Comparison of ENCODE assay signal across 27 cellular contexts in genomic region chr1:150961756-150962155, GRCh38. TPM values are rescaled to one million over a fixed set of nuclear protein-coding genes. Genes with fewer than 3 reads are reported as not detected.
A peak's percentile ranks its signal among the peaks of the same experiment; 100 is the strongest.
DNase-seq lines count a peak whose midpoint lies in the region; ATAC-seq and TF ChIP-seq lines count a peak whose summit lies in the region.
"Had no signal": no experiment of that assay in that cellular context is flagged by ENCODE, and none has a peak within 500 bp of the region (broad histone marks: within the 10 kb centered on the region; RNA-seq: fewer than 3 reads in every experiment).

No MANE protein-coding gene starts in this region.

- POLR2A ChIA-PET in activated CD4-positive, alpha-beta memory T cell treated with anti-CD3 and anti-CD28 coated beads for 36 hours (lab: Charles Lee), result no interaction called here
- POLR2A ChIA-PET in activated CD4-positive, alpha-beta memory T cell treated with anti-CD3 and anti-CD28 coated beads, Interleukin-2, amount 10 ng/mL, durations not matched to agents 7 days and 5 days (lab: Charles Lee), result interaction anchor here (1.4 to 2.4 kb wide), 2 partner anchors 12 to 15 kb away, joined by 4 to 14 read pairs; partner anchors contain the start of gene CERS2
- POLR2A ChIA-PET in activated naive CD8-positive, alpha-beta T cell treated with anti-CD3 and anti-CD28 coated beads, Interleukin-2, amount 10 ng/mL, durations not matched to agents 7 days and 5 days (lab: Charles Lee), result no interaction called here

- no peak for TF ChIP-seq CTCF in liver (IDR thresholded peaks at IDR 0.05; ENCODE audit: low read depth, low read length, missing input control)

- H3K36me3 ChIP-seq in liver (ENCODE audit: control insufficient read depth in 4 of 4, insufficient read depth in 3 of 4, low read depth in 1 of 4, low read length in 3 of 4), result peaks cover 19 to 61% (median 56%) of the 10 kb centered on the region in 4 donors
- H3K36me3 ChIP-seq: ovary had no signal

- H3K9ac ChIP-seq in liver (ENCODE audit: low read depth in 1 of 2, low read length in 2 of 2), result no peak overlapping the region

- H3K4me3 Mint-ChIP-seq in activated CD4-positive, alpha-beta memory T cell treated with anti-CD3 and anti-CD28 coated beads for 36 hours, result no peak overlapping the region
- no peak overlapping the region for H3K4me3 Mint-ChIP-seq in activated CD4-positive, alpha-beta memory T cell treated with anti-CD3 and anti-CD28 coated beads, Interleukin-2, amount 10 ng/mL, durations not matched to agents 7 days and 5 days
- H3K4me3 Mint-ChIP-seq in activated naive CD8-positive, alpha-beta T cell treated with anti-CD3 and anti-CD28 coated beads, Interleukin-2, amount 10 ng/mL, durations not matched to agents 7 days and 5 days, result no peak overlapping the region
- H3K4me3 Mint-ChIP-seq: dendritic cell treated with granulocyte-macrophage colony-stimulating factor and Interleukin-4, amounts not matched to agents 40 ng/mL and 50 ng/mL, for 4 days; naive thymus-derived CD4-positive, alpha-beta T cell; T-helper 2 cell treated with Interferon-gamma antibody and Interleukin-4, amounts not matched to agents 5 μg/mL and 100 μg/mL, for 36 hours had no signal

- no peak overlapping the region for H3K4me3 ChIP-seq in liver (ENCODE audit: low read depth in 1 of 3, low read length in 3 of 3)
- H3K4me3 ChIP-seq: adrenal gland, ovary, upper lobe of left lung had no signal

- no peak for ATAC-seq in activated naive CD8-positive, alpha-beta T cell treated with anti-CD3 and anti-CD28 coated beads, Interleukin-2, amount 10 ng/mL, durations not matched to agents 7 days and 5 days (ENCODE audit: low read depth)
- ATAC-seq in GM19328 (IDR thresholded peaks at IDR 0.05; ENCODE audit: unreplicated experiment) (no peak), HG03025 (IDR thresholded peaks at IDR 0.05; ENCODE audit: low FRiP score, unreplicated experiment) (no peak)
- ATAC-seq: left colon; naive thymus-derived CD4-positive, alpha-beta T cell; SK-N-SH treated with all-trans-retinoic acid at 6 μM for 48 hours had no signal

- WGBS in liver, result 52% methylated on average over 4 of the region's 4 CpGs

- CTCF ChIA-PET in activated CD4-positive, alpha-beta memory T cell treated with anti-CD3 and anti-CD28 coated beads for 36 hours (lab: Charles Lee), result interaction anchor here (0.8 to 1.6 kb wide), 2 partner anchors 17 to 19 kb away, joined by 4 to 5 read pairs; no protein-coding TSS in a partner anchor
- CTCF ChIA-PET in activated CD4-positive, alpha-beta memory T cell treated with anti-CD3 and anti-CD28 coated beads, Interleukin-2, amount 10 ng/mL, durations not matched to agents 7 days and 5 days (lab: Charles Lee), result no interaction called here

- H3K9me3 Mint-ChIP-seq in activated CD4-positive, alpha-beta memory T cell treated with anti-CD3 and anti-CD28 coated beads for 36 hours, result no peaks in the 10 kb centered on the region
- H3K9me3 Mint-ChIP-seq in activated CD4-positive, alpha-beta memory T cell treated with anti-CD3 and anti-CD28 coated beads, Interleukin-2, amount 10 ng/mL, durations not matched to agents 7 days and 5 days, result no peaks in the 10 kb centered on the region
- H3K9me3 Mint-ChIP-seq in activated naive CD8-positive, alpha-beta T cell treated with anti-CD3 and anti-CD28 coated beads, Interleukin-2, amount 10 ng/mL, durations not matched to agents 7 days and 5 days, result no peaks in the 10 kb centered on the region
- H3K9me3 Mint-ChIP-seq: dendritic cell treated with granulocyte-macrophage colony-stimulating factor and Interleukin-4, amounts not matched to agents 40 ng/mL and 50 ng/mL, for 4 days; naive thymus-derived CD4-positive, alpha-beta T cell; T-helper 2 cell treated with Interferon-gamma antibody and Interleukin-4, amounts not matched to agents 5 μg/mL and 100 μg/mL, for 36 hours had no signal

- H3K27ac ChIP-seq in liver (ENCODE audit: low read depth in 1 of 2, low read length in 2 of 2), result no peak overlapping the region
- H3K27ac ChIP-seq: ovary, upper lobe of left lung, VCaP had no signal

- H3K4me1 Mint-ChIP-seq in activated CD4-positive, alpha-beta memory T cell treated with anti-CD3 and anti-CD28 coated beads for 36 hours (ENCODE audit: low read depth), result peaks cover 20% of the 10 kb centered on the region
- peaks cover 6% of the 10 kb centered on the region for H3K4me1 Mint-ChIP-seq in activated CD4-positive, alpha-beta memory T cell treated with anti-CD3 and anti-CD28 coated beads, Interleukin-2, amount 10 ng/mL, durations not matched to agents 7 days and 5 days
- H3K4me1 Mint-ChIP-seq in activated naive CD8-positive, alpha-beta T cell treated with anti-CD3 and anti-CD28 coated beads, Interleukin-2, amount 10 ng/mL, durations not matched to agents 7 days and 5 days, result peaks cover 4% of the 10 kb centered on the region

- H3K27me3 Mint-ChIP-seq in activated CD4-positive, alpha-beta memory T cell treated with anti-CD3 and anti-CD28 coated beads for 36 hours, result no peaks in the 10 kb centered on the region
- no peaks in the 10 kb centered on the region for H3K27me3 Mint-ChIP-seq in activated CD4-positive, alpha-beta memory T cell treated with anti-CD3 and anti-CD28 coated beads, Interleukin-2, amount 10 ng/mL, durations not matched to agents 7 days and 5 days
- H3K27me3 Mint-ChIP-seq in activated naive CD8-positive, alpha-beta T cell treated with anti-CD3 and anti-CD28 coated beads, Interleukin-2, amount 10 ng/mL, durations not matched to agents 7 days and 5 days, result no peaks in the 10 kb centered on the region
- H3K27me3 Mint-ChIP-seq: dendritic cell treated with granulocyte-macrophage colony-stimulating factor and Interleukin-4, amounts not matched to agents 40 ng/mL and 50 ng/mL, for 4 days; naive thymus-derived CD4-positive, alpha-beta T cell had no signal

- TF ChIP-seq RAD21 in liver (IDR thresholded peaks at IDR 0.05), result no peak

- no peaks in the 10 kb centered on the region for H3K27me3 ChIP-seq in liver (ENCODE audit: control insufficient read depth in 4 of 4, insufficient read depth in 4 of 4, low read length in 3 of 4)
- H3K27me3 ChIP-seq: adrenal gland, BE2C, ovary, upper lobe of left lung had no signal

- no peaks in the 10 kb centered on the region for H3K9me3 ChIP-seq in liver (ENCODE audit: control insufficient read depth in 4 of 4, low read length in 3 of 4)
- H3K9me3 ChIP-seq: adrenal gland, BE2C, ovary, upper lobe of left lung had no signal

- intact Hi-C loops in activated CD4-positive, alpha-beta memory T cell treated with anti-CD3 and anti-CD28 coated beads for 36 hours (cut with micrococcal nuclease), result no loop called here

- H3K27ac Mint-ChIP-seq in activated CD4-positive, alpha-beta memory T cell treated with anti-CD3 and anti-CD28 coated beads for 36 hours, result peak overlapping the region; percentile 79
- no peak overlapping the region for H3K27ac Mint-ChIP-seq in activated CD4-positive, alpha-beta memory T cell treated with anti-CD3 and anti-CD28 coated beads, Interleukin-2, amount 10 ng/mL, durations not matched to agents 7 days and 5 days
- H3K27ac Mint-ChIP-seq in activated naive CD8-positive, alpha-beta T cell treated with anti-CD3 and anti-CD28 coated beads, Interleukin-2, amount 10 ng/mL, durations not matched to agents 7 days and 5 days, result peak overlapping the region; percentile 35
- H3K27ac Mint-ChIP-seq: T-helper 2 cell treated with Interferon-gamma antibody and Interleukin-4, amounts not matched to agents 5 μg/mL and 100 μg/mL, for 36 hours had no signal

- H3K36me3 Mint-ChIP-seq in activated CD4-positive, alpha-beta memory T cell treated with anti-CD3 and anti-CD28 coated beads for 36 hours, result peaks cover 55% of the 10 kb centered on the region
- peaks cover 71% of the 10 kb centered on the region for H3K36me3 Mint-ChIP-seq in activated CD4-positive, alpha-beta memory T cell treated with anti-CD3 and anti-CD28 coated beads, Interleukin-2, amount 10 ng/mL, durations not matched to agents 7 days and 5 days (ENCODE audit: low read depth)
- peaks cover 54% of the 10 kb centered on the region for H3K36me3 Mint-ChIP-seq in activated naive CD8-positive, alpha-beta T cell treated with anti-CD3 and anti-CD28 coated beads, Interleukin-2, amount 10 ng/mL, durations not matched to agents 7 days and 5 days

- no peak for DNase-seq in activated CD4-positive, alpha-beta memory T cell treated with anti-CD3 and anti-CD28 coated beads for 36 hours
- DNase-seq in activated CD4-positive, alpha-beta memory T cell treated with anti-CD3 and anti-CD28 coated beads, Interleukin-2, amount 10 ng/mL, durations not matched to agents 7 days and 5 days, result no peak
- DNase-seq in ELF-1 (ENCODE audit: low read depth, low spot score) (peak; percentile 31), NCI-H345 treated with DMSO at 0.1 percent for 48 hours (lab: John Stamatoyannopoulos, UW; ENCODE audit: unreplicated experiment) (no peak)
- no peak for DNase-seq in activated naive CD8-positive, alpha-beta T cell treated with anti-CD3 and anti-CD28 coated beads, Interleukin-2, amount 10 ng/mL, durations not matched to agents 7 days and 5 days
- DNase-seq: activated CD4-positive, alpha-beta T cell treated with anti-CD3 and anti-CD28 coated beads, Interleukin-2, amount 50 U/mL, for 1 hour; BE2C; HCEC 1CT; KG1; left colon; naive thymus-derived CD4-positive, alpha-beta T cell; NCI-H146; NCI-H2171 treated with DMSO at 0.1 percent for 48 hours; NCI-H526 treated with DMSO at 0.1 percent for 48 hours; right cardiac atrium; RPMI8226; upper lobe of left lung had no signal

- H3K4me1 ChIP-seq in liver (ENCODE audit: control insufficient read depth in 4 of 4, insufficient read depth in 4 of 4, low read length in 3 of 4), result peaks cover 0 to 8% (median 2%) of the 10 kb centered on the region in 4 donors
- H3K4me1 ChIP-seq: adrenal gland, BE2C, upper lobe of left lung had no signal

RNA-seq across cellular contexts. Expression of gene CERS2, which starts 12.9 kb away (rescaled TPM):
- 100 to 1,000 TPM; 153 to 160 TPM for total RNA-seq in activated CD4-positive, alpha-beta memory T cell treated with anti-CD3 and anti-CD28 coated beads for 36 hours
- 100 to 1,000 TPM; 177 to 181 TPM for total RNA-seq in activated CD4-positive, alpha-beta memory T cell treated with anti-CD3 and anti-CD28 coated beads, Interleukin-2, amount 10 ng/mL, durations not matched to agents 7 days and 5 days
- total RNA-seq in activated naive CD8-positive, alpha-beta T cell treated with anti-CD3 and anti-CD28 coated beads, Interleukin-2, amount 10 ng/mL, durations not matched to agents 7 days and 5 days, result 100 to 1,000 TPM; 153 TPM
- 100 to 1,000 TPM; 212 to 346 TPM for total RNA-seq in liver
- polyA plus RNA-seq in liver, result 100 to 1,000 TPM; 215 to 340 TPM

RNA-seq across cellular contexts. Expression of gene ANXA9, which starts 20.3 kb away (rescaled TPM):
- total RNA-seq in activated CD4-positive, alpha-beta memory T cell treated with anti-CD3 and anti-CD28 coated beads for 36 hours, result under 1 TPM in 1 of 2 experiments, not detected in 1; 0.19 TPM
- not detected for total RNA-seq in activated CD4-positive, alpha-beta memory T cell treated with anti-CD3 and anti-CD28 coated beads, Interleukin-2, amount 10 ng/mL, durations not matched to agents 7 days and 5 days
- not detected for total RNA-seq in activated naive CD8-positive, alpha-beta T cell treated with anti-CD3 and anti-CD28 coated beads, Interleukin-2, amount 10 ng/mL, durations not matched to agents 7 days and 5 days
- total RNA-seq in liver, result 10 to 100 TPM; 15.8 to 18.2 TPM
- polyA plus RNA-seq in liver, result 10 to 100 TPM in 1 of 2 donors, 1 to 10 TPM in 1; 7.5 to 24.0 TPM
- total RNA-seq: endothelial cell of umbilical vein; left colon; naive thymus-derived CD4-positive, alpha-beta T cell had no signal
- polyA plus RNA-seq: endothelial cell of umbilical vein had no signal

RNA-seq across cellular contexts. Expression of gene SETDB1, which starts 35.6 kb away (rescaled TPM):
- 10 to 100 TPM; 42.3 to 50.0 TPM for total RNA-seq in activated CD4-positive, alpha-beta memory T cell treated with anti-CD3 and anti-CD28 coated beads for 36 hours
- total RNA-seq in activated CD4-positive, alpha-beta memory T cell treated with anti-CD3 and anti-CD28 coated beads, Interleukin-2, amount 10 ng/mL, durations not matched to agents 7 days and 5 days, result 10 to 100 TPM; 49.5 to 51.5 TPM
- total RNA-seq in activated naive CD8-positive, alpha-beta T cell treated with anti-CD3 and anti-CD28 coated beads, Interleukin-2, amount 10 ng/mL, durations not matched to agents 7 days and 5 days, result 10 to 100 TPM; 64.0 to 64.6 TPM
- total RNA-seq in liver, result 10 to 100 TPM; 20.8 to 23.7 TPM
- polyA plus RNA-seq in liver, result 1 to 10 TPM; 5.4 to 7.3 TPM

RNA-seq across cellular contexts. Expression of gene MINDY1, which starts 44.9 kb away (rescaled TPM):
- total RNA-seq in activated CD4-positive, alpha-beta memory T cell treated with anti-CD3 and anti-CD28 coated beads for 36 hours, result 10 to 100 TPM; 16.4 to 18.3 TPM
- total RNA-seq in activated CD4-positive, alpha-beta memory T cell treated with anti-CD3 and anti-CD28 coated beads, Interleukin-2, amount 10 ng/mL, durations not matched to agents 7 days and 5 days, result 10 to 100 TPM; 19.9 to 20.5 TPM
- 10 to 100 TPM; 11.5 to 12.7 TPM for total RNA-seq in activated naive CD8-positive, alpha-beta T cell treated with anti-CD3 and anti-CD28 coated beads, Interleukin-2, amount 10 ng/mL, durations not matched to agents 7 days and 5 days
- total RNA-seq in liver, result 10 to 100 TPM in 1 of 2 donors, 1 to 10 TPM in 1; 9.8 to 21.3 TPM
- 1 to 10 TPM; 7.3 to 8.3 TPM for polyA plus RNA-seq in liver

RNA-seq across cellular contexts. Expression of gene PRUNE1, which starts 46.5 kb away (rescaled TPM):
- 10 to 100 TPM; 12.5 to 17.5 TPM for total RNA-seq in activated CD4-positive, alpha-beta memory T cell treated with anti-CD3 and anti-CD28 coated beads for 36 hours
- 10 to 100 TPM; 13.8 to 16.6 TPM for total RNA-seq in activated CD4-positive, alpha-beta memory T cell treated with anti-CD3 and anti-CD28 coated beads, Interleukin-2, amount 10 ng/mL, durations not matched to agents 7 days and 5 days
- total RNA-seq in activated naive CD8-positive, alpha-beta T cell treated with anti-CD3 and anti-CD28 coated beads, Interleukin-2, amount 10 ng/mL, durations not matched to agents 7 days and 5 days, result 10 to 100 TPM; 22.9 to 23.2 TPM
- 1 to 10 TPM; 6.1 to 9.0 TPM for total RNA-seq in liver
- 10 to 100 TPM in 1 of 2 donors, 1 to 10 TPM in 1; 9.9 to 10.6 TPM for polyA plus RNA-seq in liver

Comparison
In these comparisons a context has a peak if more than half of its experiments do, and no peak if none do; other contexts are left out.
1. RNA of gene ANXA9, which starts 20.3 kb away (total RNA-seq): 15.8 to 18.2 TPM in liver; not detected in activated naive CD8-positive, alpha-beta T cell treated with anti-CD3 and anti-CD28 coated beads, Interleukin-2, amount 10 ng/mL, durations not matched to agents 7 days and 5 days, 0.19 TPM in activated CD4-positive, alpha-beta memory T cell treated with anti-CD3 and anti-CD28 coated beads for 36 hours and not detected in activated CD4-positive, alpha-beta memory T cell treated with anti-CD3 and anti-CD28 coated beads, Interleukin-2, amount 10 ng/mL, durations not matched to agents 7 days and 5 days; every median in the first group is over 10 times any median in the second.